ENCODE assay signal across 8 cellular contexts in genomic region chr18:79678665-79679551, GRCh38. TPM values are rescaled to one million over a fixed set of nuclear protein-coding genes. Genes with fewer than 3 reads are reported as not detected.
A peak's percentile ranks its signal among the peaks of the same experiment; 100 is the strongest.
DNase-seq lines count a peak whose midpoint lies in the region; ATAC-seq, FAIRE-seq and TF ChIP-seq lines count a peak whose summit lies in the region.

No MANE protein-coding gene starts in this region.

- POLR2A ChIA-PET in H1 (lab: Charles Lee; ENCODE audit: partially characterized antibody): interaction anchor here (0.6 to 1.5 kb wide), 4 partner anchors 9 to 98 kb away, joined by 3 to 4 read pairs (median 4); no protein-coding TSS in a partner anchor

- no peak overlapping the region for H2BK15ac ChIP-seq in H1 (ENCODE audit: low read length)

- H3K79me1 ChIP-seq in H1 (ENCODE audit: low read depth, low read length): peaks cover 26% of the 10 kb centered on the region

- ATAC-seq in GM21390 (IDR thresholded peaks at IDR 0.05; ENCODE audit: unreplicated experiment): peak; percentile 92
- peak; percentile 83 for ATAC-seq in memory B cell (ENCODE audit: low read depth)

- no peak overlapping the region for H3K56ac ChIP-seq in H1 (replicated peaks; ENCODE audit: insufficient read length, low read depth, low read length)

- H4K5ac ChIP-seq in H1 (ENCODE audit: insufficient read length, low read depth, low read length): peak overlapping the region; percentile 100

- H3K36me3 ChIP-seq in H1 (ENCODE audit: control insufficient read depth in 2 of 4, insufficient read depth in 4 of 4, low read length in 3 of 4): peaks cover 0 to 11% (median under 1%) of the 10 kb centered on the region in 4 experiments; a peak in 4 of 8 replicates

- peak overlapping the region; percentile 97 for H3K27ac Mint-ChIP-seq in memory B cell

- peak overlapping the region; percentile 66 to 95 (median 84) for H3K4me3 ChIP-seq in H1 (ENCODE audit: extremely low read depth in 1 of 4, insufficient read depth in 2 of 4, low read depth in 3 of 4, low read length in 4 of 4)

- peak; percentile 52 for FAIRE-seq in H1 (lab: Jason Lieb, UNC)

- H3K18ac ChIP-seq in H1 (ENCODE audit: extremely low read depth, low read length): peak overlapping the region; percentile 81

- H3K36me3 Mint-ChIP-seq in memory B cell: peaks cover 6% of the 10 kb centered on the region

- H3K79me2 ChIP-seq in H1 (ENCODE audit: control insufficient read depth in 1 of 2, insufficient read depth in 2 of 2, low read length in 2 of 2): peaks cover 35 to 49% of the 10 kb centered on the region in 2 experiments

- H2AFZ ChIP-seq in H1 (ENCODE audit: low read length): peak overlapping the region; percentile 98; the same call in 1 of the 2 replicates

- H2BK5ac ChIP-seq in H1 (ENCODE audit: low read depth, low read length): peak overlapping the region; percentile 99

- peak overlapping the region; percentile 100 for H4K8ac ChIP-seq in H1 (ENCODE audit: extremely low read depth, insufficient read depth, low read length)

- H3K23ac ChIP-seq in H1 (ENCODE audit: insufficient read length): no peak overlapping the region

- peaks cover 6 to 14% (median 9%) of the 10 kb centered on the region in 4 experiments; a peak in 6 of 7 replicates for H3K4me1 ChIP-seq in H1 (replicated peaks in 1 of 4; ENCODE audit: control insufficient read depth in 3 of 4, insufficient read depth in 4 of 4, low read length in 3 of 4)

- H3K9me3 ChIP-seq in H1 (ENCODE audit: insufficient read depth in 2 of 2, low read depth in 1 of 2, low read length in 1 of 2): no peaks in the 10 kb centered on the region

- TF ChIP-seq EP300 in H1 (IDR thresholded peaks at IDR 0.05; ENCODE audit: borderline replicate concordance in 1 of 2, low read depth in 2 of 2, low read length in 2 of 2): peak in 1 of 2 experiments; percentile 67; a peak in 1 of 3 replicates

- peak overlapping the region; percentile 70 to 71 for H3K4me2 ChIP-seq in H1 (ENCODE audit: insufficient read depth in 1 of 2, low read depth in 2 of 2, low read length in 2 of 2)

- TF ChIP-seq RAD21 in H1 (IDR thresholded peaks at IDR 0.05 in 1 of 2, conservative IDR thresholded peaks at IDR 0.05 in 1 of 2; ENCODE audit: low read depth in 2 of 2, low read length in 2 of 2): no peak

- H4K20me1 ChIP-seq in H1 (replicated peaks in 1 of 2; ENCODE audit: control insufficient read depth in 1 of 2, insufficient read depth in 2 of 2, low read length in 2 of 2): peaks cover 9 to 31% of the 10 kb centered on the region in 2 experiments

- 0 out of 2 replicates have a peak overlapping the region, but pooled peaks have one; percentile 90 for H2BK12ac ChIP-seq in H1 (ENCODE audit: low read depth, low read length)

- in situ Hi-C loops in Caki2 (cut with HindIII; ENCODE audit: low pct_unique_long_range_greater_than_20kb, low sequenced_read_pairs): no loop called here

- H3K4ac ChIP-seq in H1 (replicated peaks; ENCODE audit: insufficient read length, low read depth, low read length): no peak overlapping the region

- peaks cover 25% of the 10 kb centered on the region for H3K4me1 Mint-ChIP-seq in memory B cell

- H3K27me3 ChIP-seq in H1 (replicated peaks in 1 of 4; ENCODE audit: control insufficient read depth in 3 of 4, extremely low read depth in 1 of 4, insufficient read depth in 3 of 4, low read length in 3 of 4): no peaks in the 10 kb centered on the region

- H3K4me3 Mint-ChIP-seq in memory B cell: peak overlapping the region; percentile 99

- CTCF ChIA-PET in H1 (lab: Charles Lee; ENCODE audit: partially characterized antibody): no interaction called here

- no peak overlapping the region for H4K91ac ChIP-seq in H1 (replicated peaks; ENCODE audit: insufficient read length, low read length)

- TF ChIP-seq CTCF in H1 (IDR thresholded peaks at IDR 0.05; ENCODE audit: control extremely low read depth in 1 of 3, insufficient read depth in 1 of 3, low read depth in 1 of 3, low read length in 3 of 3): peak in 1 of 3 experiments; percentile 15; a peak in 1 of 4 replicates

- peak overlapping the region; percentile 80 to 93 (median 90) for H3K9ac ChIP-seq in H1 (replicated peaks in 1 of 4; ENCODE audit: extremely low read depth in 1 of 4, low read depth in 3 of 4, low read length in 3 of 4)

- no peak overlapping the region for H2BK120ac ChIP-seq in H1 (replicated peaks; ENCODE audit: low read depth, low read length)

- TF ChIP-seq POLR2A in H1 (IDR thresholded peaks at IDR 0.05; ENCODE audit: control extremely low read depth in 1 of 2, low read depth in 2 of 2, low read length in 2 of 2): peak in 1 of 2 experiments; percentile 60; a peak in 2 of 3 replicates

- no peak overlapping the region for H2AK5ac ChIP-seq in H1 (ENCODE audit: low read depth, low read length)

- DNase-seq in Caki2 (ENCODE audit: low read depth) (peak; percentile 96), HUDEP-2 (lab: John Stamatoyannopoulos, UW; ENCODE audit: unreplicated experiment in 76 of 76) (peak in 75 of 76 experiments; percentile 77 to 100 (median 98)), NOMO-1 treated with dmso at 0.1 percent for 144 hours (lab: John Stamatoyannopoulos, UW; ENCODE audit: unreplicated experiment) (peak; percentile 98), H1 (ENCODE audit: low read depth in 1 of 2, low spot score in 2 of 2) (peak; percentile 95 to 96), memory B cell (ENCODE audit: low spot score in 2 of 2) (peak; percentile 97)
- peak; percentile 91 for DNase-seq in activated CD8-positive, alpha-beta memory T cell treated with anti-CD3 and anti-CD28 coated beads, Interleukin-2, amount 50 U/mL, for 1 hour (ENCODE audit: extremely low read depth)
- peak; percentile 96 for DNase-seq in stimulated activated CD8-positive, alpha-beta memory T cell treated with anti-CD3 and anti-CD28 coated beads, Interleukin-12 subunit alpha, Interleukin-12 subunit beta, amount 100 ng/mL, for 1 hour (ENCODE audit: low read depth)

- H3K23me2 ChIP-seq in H1 (ENCODE audit: low read depth, low read length): peaks cover 6% of the 10 kb centered on the region; the same call in 1 of the 2 replicates

- no peaks in the 10 kb centered on the region for H3K9me3 Mint-ChIP-seq in memory B cell

- H3K14ac ChIP-seq in H1 (ENCODE audit: insufficient read length): no peak overlapping the region

- 4% methylated on average over 45 of the region's 77 CpGs; no CpG with 5 or more reads in 1 of the 2 experiments for whole genome bisulfite sequencing in H1 (ENCODE audit: extremely low coverage in 1 of 2, insufficient coverage in 1 of 2, insufficient read length in 1 of 2, insufficient replicate concordance in 2 of 2, low coverage in 1 of 2, low lambda C conversion rate in 2 of 2, missing lambda C conversion rate in 1 of 2), 2 experiments

- no peak overlapping the region for H2BK20ac ChIP-seq in H1 (ENCODE audit: low read length)

- H3K27me3 Mint-ChIP-seq in memory B cell: no peaks in the 10 kb centered on the region

- H3K27ac ChIP-seq in H1 (ENCODE audit: low read depth, low read length): peak overlapping the region; percentile 99

TF ChIP-seq in H1, 55 proteins besides CTCF, POLR2A, EP300 and RAD21 (continues in another document):
- TF ChIP-seq CEBPB (IDR thresholded peaks at IDR 0.05; ENCODE audit: low read depth, low read length): peak; percentile 67; the same call in 1 of the 2 replicates
- no peak for TF ChIP-seq RNF2 (IDR thresholded peaks at IDR 0.05; ENCODE audit: borderline replicate concordance, low read depth, low read length, missing control alignments, poor library complexity, severe bottlenecking)
- TF ChIP-seq CREB1 (IDR thresholded peaks at IDR 0.05): no peak
- TF ChIP-seq, protein P1, sequence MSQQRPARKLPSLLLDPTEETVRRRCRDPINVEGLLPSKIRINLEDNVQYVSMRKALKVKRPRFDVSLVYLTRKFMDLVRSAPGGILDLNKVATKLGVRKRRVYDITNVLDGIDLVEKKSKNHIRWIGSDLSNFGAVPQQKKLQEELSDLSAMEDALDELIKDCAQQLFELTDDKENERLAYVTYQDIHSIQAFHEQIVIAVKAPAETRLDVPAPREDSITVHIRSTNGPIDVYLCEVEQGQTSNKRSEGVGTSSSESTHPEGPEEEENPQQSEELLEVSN (IDR thresholded peaks at IDR 0.05): peak; percentile 91
- TF ChIP-seq KDM4A (IDR thresholded peaks at IDR 0.05; ENCODE audit: low read depth, low read length, severe bottlenecking): no peak
- TF ChIP-seq SP4 (IDR thresholded peaks at IDR 0.05; ENCODE audit: low read length): 0 out of 2 replicates have a peak, but pooled peaks have one; percentile 45
- no peak; the same call in 1 of the 2 replicates for TF ChIP-seq POLR2AphosphoS5 (IDR thresholded peaks at IDR 0.05; ENCODE audit: low read depth, low read length)

RNA-seq across cellular contexts. Expression of gene CTDP1, which starts 0.7 kb away (rescaled TPM):
- total RNA-seq in Caki2 (2014; rRNA removed; shearing (Covaris generic); ENCODE audit: low replicate concordance): 12.1 and 14.7 TPM in 2 replicates
- 35.3 and 37.0 TPM in 2 replicates for total RNA-seq in H1 (2021; fragmentation: NEBNext Ultra II Directional; extraction: Animal tissue kit (Norgen Biotek cat#: 25700))
- polyA plus RNA-seq in H1 (2011; rRNA removed): 16.6 and 25.3 TPM in 2 replicates
- polyA plus RNA-seq in H1 (2011; cell fraction: cytosol; rRNA removed): 20.0 TPM
- polyA plus RNA-seq in H1 (2011; cell fraction: nucleus; rRNA removed): 27.3 TPM
- polyA plus RNA-seq in H1 (2012, experiment 1 of 2): 21.7 to 30.5 TPM (median 28.9 TPM) in 4 replicates
- polyA plus RNA-seq in H1 (2012, experiment 2 of 2): 25.8 TPM
- 17.4 TPM for polyA plus RNA-seq in H1 (2013, experiment 1 of 2)
- polyA plus RNA-seq in H1 (2013, experiment 2 of 2): 16.8 TPM
- 12.5 and 14.4 TPM in 2 replicates for polyA minus RNA-seq in H1 (2011; rRNA and poly(A)+ RNA removed)
- polyA minus RNA-seq in H1 (2011; cell fraction: cytosol; rRNA and poly(A)+ RNA removed): 18.3 TPM
- polyA minus RNA-seq in H1 (2011; cell fraction: nucleus; rRNA and poly(A)+ RNA removed): 19.1 TPM

Comparison
In these comparisons a context has a peak if more than half of its experiments do, and no peak if none do; other contexts are left out.
1. Peak in every context shown above with its lines: DNase-seq, ATAC-seq, H3K4me3 ChIP-seq and H3K27ac ChIP-seq.